In genomic region chr9:34611251-34611810, GRCh38 we compare ENCODE assay signal across 7 cellular contexts. TPM values are rescaled to one million over a fixed set of nuclear protein-coding genes. Genes with fewer than 3 reads are reported as not detected.
DNase-seq lines count a peak whose midpoint lies in the region; TF ChIP-seq lines count a peak whose summit lies in the region.
"Had no signal": no experiment of that assay in that cellular context is flagged by ENCODE, and none has a peak within 500 bp of the region (broad histone marks: within the 10 kb centered on the region; RNA-seq: fewer than 3 reads in every experiment).

No MANE protein-coding gene starts in this region.

- H2AK5ac ChIP-seq in H9 (ENCODE audit: insufficient read length, low read length) = no peak overlapping the region

- H3K27me3 Mint-ChIP-seq in H9 (ENCODE audit: low read depth) (peaks cover 2% of the 10 kb centered on the region; the same call in 1 of the 2 replicates), mesothelial cell of epicardium (ENCODE audit: low read depth) (no peaks in the 10 kb centered on the region)
- H3K27me3 Mint-ChIP-seq in activated naive CD8-positive, alpha-beta T cell treated with anti-CD3 and anti-CD28 coated beads for 36 hours = no peaks in the 10 kb centered on the region

- H3K23ac ChIP-seq in H9 (ENCODE audit: insufficient read length, low read depth, low read length) = no peak overlapping the region

- H3T11ph ChIP-seq in H9 (ENCODE audit: low read length) = no peak overlapping the region

- peak overlapping the region; percentile 61 for H3K18ac ChIP-seq in H9 (ENCODE audit: insufficient read length, low read depth, low read length)

- no peaks in the 10 kb centered on the region for H3K79me1 ChIP-seq in H9 (ENCODE audit: insufficient read depth, low read depth, low read length, poor library complexity, severe bottlenecking)

- H2BK5ac ChIP-seq in H9 (ENCODE audit: insufficient read length, low read length) = no peak overlapping the region

- H2BK20ac ChIP-seq in H9 (ENCODE audit: low read depth, low read length, poor library complexity, severe bottlenecking) = no peak overlapping the region

- no peak for TF ChIP-seq CTCF in H9 (conservative IDR thresholded peaks at IDR 0.05)
- TF ChIP-seq CTCF in mesothelial cell of epicardium (IDR thresholded peaks at IDR 0.05; ENCODE audit: unreplicated experiment) = no peak

- no peak overlapping the region for H2AFZ ChIP-seq in H9 (ENCODE audit: low read length)

- H3K4me2 ChIP-seq in H9 (ENCODE audit: insufficient read depth, insufficient read length, low read length) = peak overlapping the region; percentile 86

- no CpG with 5 or more reads among the region's 10 CpGs for WGBS in H9 (ENCODE audit: extremely low coverage, insufficient read length, low lambda C conversion rate)

- no peak overlapping the region for H3K56ac ChIP-seq in H9 (ENCODE audit: insufficient read length, low read depth, low read length)

- peak overlapping the region; percentile 88 to 95 for H3K4me3 Mint-ChIP-seq in H9
- peak overlapping the region; percentile 92 for H3K4me3 Mint-ChIP-seq in activated naive CD8-positive, alpha-beta T cell treated with anti-CD3 and anti-CD28 coated beads for 36 hours
- peak overlapping the region; percentile 75 for H3K4me3 Mint-ChIP-seq in mesothelial cell of epicardium

- peak overlapping the region; percentile 92; the same call in 1 of the 2 replicates for H3K14ac ChIP-seq in H9 (ENCODE audit: insufficient read depth, low read length)

- H3K27ac ChIP-seq in H9 (ENCODE audit: insufficient read length, low read depth, low read length) = no peak overlapping the region

- peak; percentile 30 for DNase-seq in H9
- DNase-seq in activated naive CD8-positive, alpha-beta T cell treated with anti-CD3 and anti-CD28 coated beads for 36 hours = no peak
- no peak for DNase-seq in mesothelial cell of epicardium (ENCODE audit: low spot score in 2 of 2, unreplicated experiment in 2 of 2)
- DNase-seq in activated CD4-positive, CD25-positive, alpha-beta regulatory T cell treated with anti-CD3 and anti-CD28 coated beads, Interleukin-2, amount 50 U/mL, for 72 hours = no peak
- no peak for DNase-seq in germinal center (ENCODE audit: low spot score)
- DNase-seq in NCI-H1048 (lab: John Stamatoyannopoulos, UW) = no peak

- H3K27ac Mint-ChIP-seq in H9 = peak overlapping the region in 2 of 3 experiments; percentile 92 to 96; a peak in 4 of 7 replicates
- peak overlapping the region; percentile 90 for H3K27ac Mint-ChIP-seq in activated naive CD8-positive, alpha-beta T cell treated with anti-CD3 and anti-CD28 coated beads for 36 hours
- peak overlapping the region; percentile 95 for H3K27ac Mint-ChIP-seq in mesothelial cell of epicardium

- no peak overlapping the region for H2BK15ac ChIP-seq in H9 (ENCODE audit: low read depth, low read length)

- H3K4me1 Mint-ChIP-seq in H9 (peaks cover 7 to 20% of the 10 kb centered on the region in 2 experiments), mesothelial cell of epicardium (peaks cover 25% of the 10 kb centered on the region)
- H3K4me1 Mint-ChIP-seq in activated naive CD8-positive, alpha-beta T cell treated with anti-CD3 and anti-CD28 coated beads for 36 hours = peaks cover 19% of the 10 kb centered on the region

- H3K23me2 ChIP-seq in H9 (ENCODE audit: insufficient read length, low read depth, low read length, poor library complexity, severe bottlenecking) = peaks cover 14% of the 10 kb centered on the region

- no peak overlapping the region for H4K5ac ChIP-seq in H9 (ENCODE audit: insufficient read length, low read depth, low read length)

- H3K9me3 Mint-ChIP-seq in H9 (no peaks in the 10 kb centered on the region), mesothelial cell of epicardium (no peaks in the 10 kb centered on the region)
- no peaks in the 10 kb centered on the region for H3K9me3 Mint-ChIP-seq in activated naive CD8-positive, alpha-beta T cell treated with anti-CD3 and anti-CD28 coated beads for 36 hours

- H3K36me3 Mint-ChIP-seq in H9 (ENCODE audit: insufficient read depth in 1 of 3, low read depth in 3 of 3) (0 out of 7 replicates have a peak, but pooled peaks cover 0 to 1% (median 0%) of the 10 kb centered on the region in 3 experiments), mesothelial cell of epicardium (peaks cover 6% of the 10 kb centered on the region)
- peaks cover 16% of the 10 kb centered on the region for H3K36me3 Mint-ChIP-seq in activated naive CD8-positive, alpha-beta T cell treated with anti-CD3 and anti-CD28 coated beads for 36 hours

- H4K8ac ChIP-seq in H9 (replicated peaks; ENCODE audit: insufficient read length, low read depth, low read length) = no peak overlapping the region

- no peaks in the 10 kb centered on the region; the same call in 1 of the 2 replicates for H3K4me1 ChIP-seq in H9 (ENCODE audit: insufficient read depth, low read length)

- H2BK12ac ChIP-seq in H9 (ENCODE audit: insufficient read length, low read depth, low read length) = no peak overlapping the region

- no peaks in the 10 kb centered on the region for H3K9me3 ChIP-seq in H9 (ENCODE audit: control insufficient read depth, low read depth, low read length)

- H3K9ac ChIP-seq in H9 (ENCODE audit: extremely low read depth, insufficient read length, low read length) = peak overlapping the region; percentile 61

- no peak overlapping the region for H4K91ac ChIP-seq in H9 (ENCODE audit: insufficient read length, low read depth, low read length)

- no peak overlapping the region for H2BK120ac ChIP-seq in H9 (ENCODE audit: low read depth, low read length, poor library complexity, severe bottlenecking)

- no peak overlapping the region for H3K4ac ChIP-seq in H9 (ENCODE audit: low read depth, low read length)

- H4K20me1 ChIP-seq in H9 (ENCODE audit: control insufficient read depth, insufficient read depth, insufficient read length) = no peaks in the 10 kb centered on the region

- no peaks in the 10 kb centered on the region for H3K27me3 ChIP-seq in H9 (ENCODE audit: insufficient read depth, low read length)

- no peaks in the 10 kb centered on the region for H3K79me2 ChIP-seq in H9 (ENCODE audit: insufficient read depth, low read length)

RNA-seq across cellular contexts. Expression of gene RPP25L, which starts 0.6 kb away (rescaled TPM):
- 16.4 and 17.2 TPM in 2 replicates for total RNA-seq in H9 (2021)
- total RNA-seq in activated naive CD8-positive, alpha-beta T cell treated with anti-CD3 and anti-CD28 coated beads for 36 hours = 10 to 100 TPM; 31.6 to 34.6 TPM
- total RNA-seq in mesothelial cell of epicardium = 20.2 to 24.6 TPM (median 24.5 TPM) in 3 replicates

RNA-seq across cellular contexts. Expression of gene DCTN3, which starts 9.0 kb away (rescaled TPM):
- total RNA-seq in H9 (2021) (35.2 and 40.0 TPM in 2 replicates), mesothelial cell of epicardium (76.7 to 80.1 TPM (median 77.1 TPM) in 3 replicates)
- total RNA-seq in activated naive CD8-positive, alpha-beta T cell treated with anti-CD3 and anti-CD28 coated beads for 36 hours = 10 to 100 TPM; 62.9 to 63.0 TPM

RNA-seq across cellular contexts. Expression of gene ARID3C, which starts 17.5 kb away (rescaled TPM):
- not detected in 2 replicates for total RNA-seq in H9 (2021)
- under 1 TPM in 1 of 2 experiments, not detected in 1; 0.31 TPM for total RNA-seq in activated naive CD8-positive, alpha-beta T cell treated with anti-CD3 and anti-CD28 coated beads for 36 hours
- 0.42 to 0.80 TPM in 2 of 3 replicates, not detected in the other for total RNA-seq in mesothelial cell of epicardium
- total RNA-seq: dermis microvascular lymphatic vessel endothelial cell had no signal

RNA-seq across cellular contexts. Expression of gene CNTFR, which starts 21.8 kb away (rescaled TPM):
- total RNA-seq in H9 (2021) = 0.55 and 1.3 TPM in 2 replicates
- total RNA-seq in activated naive CD8-positive, alpha-beta T cell treated with anti-CD3 and anti-CD28 coated beads for 36 hours = not detected
- total RNA-seq in mesothelial cell of epicardium = 25.9 to 28.9 TPM (median 27.0 TPM) in 3 replicates
- total RNA-seq: dermis microvascular lymphatic vessel endothelial cell had no signal

RNA-seq across cellular contexts. Expression of gene SIGMAR1, which starts 26.3 kb away (rescaled TPM):
- total RNA-seq in H9 (2021) (68.2 and 68.3 TPM in 2 replicates), mesothelial cell of epicardium (58.8 to 61.6 TPM (median 59.9 TPM) in 3 replicates)
- total RNA-seq in activated naive CD8-positive, alpha-beta T cell treated with anti-CD3 and anti-CD28 coated beads for 36 hours = 100 to 1,000 TPM; 111 to 113 TPM
